ENCODE assay signal across 19 cellular contexts in the genomic region with DNA sequence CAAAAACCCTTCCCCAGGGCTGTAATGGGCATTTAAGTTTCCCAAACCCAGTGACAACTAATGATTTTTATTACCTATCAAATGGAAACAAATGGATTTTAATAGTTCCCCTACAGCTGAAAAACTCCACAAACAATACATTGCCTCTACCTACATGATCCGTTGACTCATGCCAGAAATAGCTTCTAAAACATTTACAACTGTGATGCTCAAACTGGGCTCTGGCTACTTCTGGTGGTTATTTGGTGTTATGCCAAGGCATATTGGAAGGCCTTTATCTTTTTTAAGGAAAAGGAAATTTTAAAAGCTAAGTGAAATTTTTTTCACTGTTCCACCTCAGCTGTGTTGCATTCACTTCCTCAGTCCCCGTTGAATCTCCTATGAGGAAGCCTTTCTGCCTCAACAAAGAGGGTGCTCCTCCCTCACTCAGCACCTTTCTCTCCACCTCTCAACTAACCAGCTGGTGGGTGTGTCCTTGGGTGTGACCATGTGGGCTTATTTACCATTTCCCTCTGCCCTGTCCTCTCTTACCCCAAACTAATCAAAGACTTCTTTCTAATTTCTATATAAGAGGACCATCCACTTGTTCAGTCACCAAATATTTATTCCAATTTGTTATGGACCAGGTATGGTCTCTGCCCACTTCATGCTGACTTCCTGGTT.
DNase-seq lines count a peak whose midpoint lies in the region; ATAC-seq and TF ChIP-seq lines count a peak whose summit lies in the region.
"Had no signal": no experiment of that assay in that cellular context is flagged by ENCODE, and none has a peak within 500 bp of the region (broad histone marks: within the 10 kb centered on the region; RNA-seq: fewer than 3 reads in every experiment).

No MANE protein-coding gene starts in this region.

- no peak for TF ChIP-seq CTCF in SK-N-SH (IDR thresholded peaks at IDR 0.05)
- no peak for TF ChIP-seq CTCF in dorsolateral prefrontal cortex (IDR thresholded peaks at IDR 0.05 in 54 of 56, conservative IDR thresholded peaks at IDR 0.05 in 2 of 56; ENCODE audit: low read depth in 1 of 56, partially characterized antibody in 56 of 56)
- TF ChIP-seq CTCF in endodermal cell (conservative IDR thresholded peaks at IDR 0.05) = no peak

- H3K9me3 Mint-ChIP-seq in stimulated activated memory B cell treated with anti-CD40 and anti-IgM and Interleukin-4, amounts not matched to agents 10 μg/mL and 1 μg/mL and 100 μg/mL, for 72 hours = no peaks in the 10 kb centered on the region
- H3K9me3 Mint-ChIP-seq in endodermal cell = no peaks in the 10 kb centered on the region
- H3K9me3 Mint-ChIP-seq: stimulated activated effector memory CD8-positive, alpha-beta T cell treated with anti-CD3 and anti-CD28 coated beads, Interleukin-12 subunit alpha, Interleukin-12 subunit beta, amount 100 ng/mL, for 72 hours had no signal

- H3K9me2 ChIP-seq in SK-N-SH = no peaks in the 10 kb centered on the region

- H3F3A ChIP-seq in SK-N-SH (replicated peaks; ENCODE audit: insufficient read depth) = peaks cover 15% of the 10 kb centered on the region

- peak overlapping the region; percentile 56 for H3K27ac Mint-ChIP-seq in stimulated activated memory B cell treated with anti-CD40 and anti-IgM and Interleukin-4, amounts not matched to agents 10 μg/mL and 1 μg/mL and 100 μg/mL, for 72 hours
- H3K27ac Mint-ChIP-seq in endodermal cell = no peak overlapping the region
- H3K27ac Mint-ChIP-seq: activated CD4-positive, alpha-beta T cell treated with anti-CD3 and anti-CD28 coated beads, Interleukin-2, amount 10 ng/mL, durations not matched to agents 7 days and 5 days; CD4-positive, CD25-positive, alpha-beta regulatory T cell; stimulated activated effector memory CD8-positive, alpha-beta T cell treated with anti-CD3 and anti-CD28 coated beads, Interleukin-12 subunit alpha, Interleukin-12 subunit beta, amount 100 ng/mL, for 72 hours had no signal

- peaks cover 20% of the 10 kb centered on the region for H3K4me1 Mint-ChIP-seq in stimulated activated memory B cell treated with anti-CD40 and anti-IgM and Interleukin-4, amounts not matched to agents 10 μg/mL and 1 μg/mL and 100 μg/mL, for 72 hours
- peaks cover 9% of the 10 kb centered on the region for H3K4me1 Mint-ChIP-seq in endodermal cell

- no peak for TF ChIP-seq RAD21 in SK-N-SH (IDR thresholded peaks at IDR 0.05; ENCODE audit: low read length)

- DNase-seq in NCI-H510A treated with DMSO at 0.1 percent for 48 hours (lab: John Stamatoyannopoulos, UW) (peak; percentile 8), NCI-H510A (lab: John Stamatoyannopoulos, UW) (no peak), SK-N-SH (no peak), dorsolateral prefrontal cortex (no peak), endodermal cell (no peak)
- DNase-seq in stimulated activated CD4-positive, alpha-beta T cell treated with anti-CD3 and anti-CD28 coated beads, Interleukin-12 subunit alpha, Interleukin-12 subunit beta, amount 100 ng/mL, for 4 hours = no peak
- DNase-seq in stimulated activated CD8-positive, alpha-beta memory T cell treated with anti-CD3 and anti-CD28 coated beads, Interleukin-4, amount 100 ng/mL, for 48 hours = no peak
- DNase-seq: activated CD4-positive, alpha-beta T cell treated with anti-CD3 and anti-CD28 coated beads, Interleukin-2, amount 10 ng/mL, durations not matched to agents 7 days and 5 days; activated CD8-positive, alpha-beta memory T cell treated with anti-CD3 and anti-CD28 coated beads, Interleukin-2, amount 50 U/mL, for 4 hours; activated effector memory CD4-positive, alpha-beta T cell treated with anti-CD3 and anti-CD28 coated beads, Interleukin-2, amount 50 U/mL, for 16 hours; amniotic stem cell; CD4-positive, CD25-positive, alpha-beta regulatory T cell; gastrocnemius medialis; MM.1S; NCI-H187 treated with DMSO at 0.1 percent for 48 hours; NCI-H524; retina had no signal

- 60% methylated on average over 2 of the region's 2 CpGs for WGBS in SK-N-SH (ENCODE audit: low lambda C conversion rate)
- 90% methylated on average over 2 of the region's 2 CpGs; no CpG with 5 or more reads in 1 of the 2 experiments for WGBS in endodermal cell (ENCODE audit: insufficient coverage in 1 of 2, insufficient read length in 1 of 2), 2 experiments

- H3K36me3 Mint-ChIP-seq in stimulated activated memory B cell treated with anti-CD40 and anti-IgM and Interleukin-4, amounts not matched to agents 10 μg/mL and 1 μg/mL and 100 μg/mL, for 72 hours = no peaks in the 10 kb centered on the region
- H3K36me3 Mint-ChIP-seq in endodermal cell (ENCODE audit: low read depth) = peaks cover 4% of the 10 kb centered on the region
- H3K36me3 Mint-ChIP-seq: CD4-positive, CD25-positive, alpha-beta regulatory T cell; stimulated activated effector memory CD8-positive, alpha-beta T cell treated with anti-CD3 and anti-CD28 coated beads, Interleukin-12 subunit alpha, Interleukin-12 subunit beta, amount 100 ng/mL, for 72 hours had no signal

- H3K36me3 ChIP-seq in SK-N-SH (replicated peaks in 1 of 2; ENCODE audit: control insufficient read depth in 1 of 2, insufficient read depth in 2 of 2, low read length in 1 of 2) (no peaks in the 10 kb centered on the region), endodermal cell (ENCODE audit: control insufficient read depth, insufficient read depth, low read length) (no peaks in the 10 kb centered on the region)
- H3K36me3 ChIP-seq: gastrocnemius medialis had no signal

- no peak for ATAC-seq in stimulated activated memory B cell treated with anti-CD40 and anti-IgM and Interleukin-4, amounts not matched to agents 10 μg/mL and 1 μg/mL and 100 μg/mL, for 72 hours
- ATAC-seq: gastrocnemius medialis; stimulated activated effector memory CD8-positive, alpha-beta T cell treated with anti-CD3 and anti-CD28 coated beads, Interleukin-12 subunit alpha, Interleukin-12 subunit beta, amount 100 ng/mL, for 72 hours had no signal

- peaks cover 3 to 44% of the 10 kb centered on the region in 2 experiments; a peak in 3 of 4 replicates for H3K4me1 ChIP-seq in SK-N-SH (ENCODE audit: control insufficient read depth in 1 of 2, insufficient read depth in 2 of 2, low read depth in 1 of 2, low read length in 1 of 2)
- no peaks in the 10 kb centered on the region for H3K4me1 ChIP-seq in endodermal cell (ENCODE audit: control insufficient read depth, insufficient read depth, low read length)

- no peak overlapping the region for H3K27ac ChIP-seq in SK-N-SH (ENCODE audit: low read depth in 2 of 2, low read length in 1 of 2)
- peak overlapping the region in 36 of 59 donors; percentile 1 to 94 (median 49) for H3K27ac ChIP-seq in dorsolateral prefrontal cortex
- H3K27ac ChIP-seq in endodermal cell (ENCODE audit: low read depth, low read length) = no peak overlapping the region
- H3K27ac ChIP-seq: gastrocnemius medialis had no signal

- no peak overlapping the region for H3K4me3 Mint-ChIP-seq in stimulated activated memory B cell treated with anti-CD40 and anti-IgM and Interleukin-4, amounts not matched to agents 10 μg/mL and 1 μg/mL and 100 μg/mL, for 72 hours
- no peak overlapping the region for H3K4me3 Mint-ChIP-seq in endodermal cell
- H3K4me3 Mint-ChIP-seq: activated CD4-positive, alpha-beta T cell treated with anti-CD3 and anti-CD28 coated beads, Interleukin-2, amount 10 ng/mL, durations not matched to agents 7 days and 5 days; stimulated activated effector memory CD8-positive, alpha-beta T cell treated with anti-CD3 and anti-CD28 coated beads, Interleukin-12 subunit alpha, Interleukin-12 subunit beta, amount 100 ng/mL, for 72 hours had no signal

- H3K79me2 ChIP-seq in SK-N-SH (ENCODE audit: insufficient read depth) = no peaks in the 10 kb centered on the region

- no peaks in the 10 kb centered on the region for H4K20me1 ChIP-seq in SK-N-SH (ENCODE audit: insufficient read depth)

- POLR2A ChIA-PET in SK-N-SH (lab: Yijun Ruan, JAX) = no interaction called here

- no peaks in the 10 kb centered on the region for H3K9me3 ChIP-seq in SK-N-SH
- no peaks in the 10 kb centered on the region for H3K9me3 ChIP-seq in endodermal cell (ENCODE audit: control insufficient read depth, low read length)
- H3K9me3 ChIP-seq: gastrocnemius medialis had no signal

- H3K4me2 ChIP-seq in SK-N-SH = no peak overlapping the region

- intact Hi-C loops in dorsolateral prefrontal cortex (cut with DNase I) = loop anchor here in 1 of 2 donors (5.0 kb wide), 1 partner anchor 83 kb away; a partner anchor contains a TSS

- no peak; a peak in 1 of 4 replicates for TF ChIP-seq EP300 in SK-N-SH (IDR thresholded peaks at IDR 0.05; ENCODE audit: borderline replicate concordance in 1 of 2, low read depth in 1 of 2, low read length in 1 of 2)

- H3K27me3 ChIP-seq in SK-N-SH (ENCODE audit: insufficient read depth) (no peaks in the 10 kb centered on the region), dorsolateral prefrontal cortex (no peaks in the 10 kb centered on the region), endodermal cell (ENCODE audit: control insufficient read depth, insufficient read depth, low read length, poor library complexity, severe bottlenecking) (no peaks in the 10 kb centered on the region)
- H3K27me3 ChIP-seq: gastrocnemius medialis had no signal

- H2AFZ ChIP-seq in SK-N-SH (ENCODE audit: low read depth) = no peak overlapping the region

- H3K27me3 Mint-ChIP-seq in stimulated activated memory B cell treated with anti-CD40 and anti-IgM and Interleukin-4, amounts not matched to agents 10 μg/mL and 1 μg/mL and 100 μg/mL, for 72 hours = peaks cover 9% of the 10 kb centered on the region
- H3K27me3 Mint-ChIP-seq in endodermal cell (ENCODE audit: insufficient read depth) = no peaks in the 10 kb centered on the region

- CTCF ChIA-PET in SK-N-SH (lab: Yijun Ruan, JAX) = no interaction called here

- H3K4me3 ChIP-seq in SK-N-SH (ENCODE audit: low read depth in 2 of 2, low read length in 1 of 2) (no peak overlapping the region), dorsolateral prefrontal cortex (no peak overlapping the region), endodermal cell (ENCODE audit: low read length) (no peak overlapping the region)
- H3K4me3 ChIP-seq: gastrocnemius medialis had no signal

- H3K9ac ChIP-seq in SK-N-SH = no peak overlapping the region
- no peak overlapping the region for H3K9ac ChIP-seq in endodermal cell (ENCODE audit: extremely low read depth, low read length, poor library complexity, severe bottlenecking)

TF ChIP-seq in SK-N-SH, 30 proteins besides CTCF, POLR2A, EP300 and RAD21:
- TF ChIP-seq JUND (IDR thresholded peaks at IDR 0.05) (peak; percentile 36; the same call in 1 of the 2 replicates), TCF12 (IDR thresholded peaks at IDR 0.05) (peak; percentile 39), FOSL2 (IDR thresholded peaks at IDR 0.05; ENCODE audit: borderline replicate concordance, low read depth) (peak; percentile 44; the same call in 1 of the 2 replicates), SMC3 (IDR thresholded peaks at IDR 0.05; ENCODE audit: low read depth, low read length) (no peak), TAF1 (IDR thresholded peaks at IDR 0.05; ENCODE audit: borderline replicate concordance, low read depth, low read length) (no peak), NFIC (IDR thresholded peaks at IDR 0.05; ENCODE audit: borderline replicate concordance) (peak; percentile 51; the same call in 1 of the 2 replicates), GABPA (IDR thresholded peaks at IDR 0.05; ENCODE audit: low read depth) (no peak)

Comparison
In these comparisons a context has a peak if more than half of its experiments do, and no peak if none do; other contexts are left out.
1. H3K27ac ChIP-seq: peak in dorsolateral prefrontal cortex (36 of 59); none in SK-N-SH (0 of 2) and endodermal cell (single experiment).